In genomic region chr6:15245361-15246216, GRCh38 we compare ENCODE assay signal across 8 cellular contexts. TPM values are rescaled to one million over a fixed set of nuclear protein-coding genes. Genes with fewer than 3 reads are reported as not detected.
A peak's percentile ranks its signal among the peaks of the same experiment; 100 is the strongest.
DNase-seq lines count a peak whose midpoint lies in the region; ATAC-seq and TF ChIP-seq lines count a peak whose summit lies in the region.

JARID2 (plus strand) TSS chr6:15246069; CDS start chr6:15246540, 471 bp downstream.

- no peaks in the 10 kb centered on the region for H3K9me3 ChIP-seq in PC-9 (ENCODE audit: insufficient read depth, low read depth)
- no peaks in the 10 kb centered on the region for H3K9me3 ChIP-seq in mucosa of rectum (ENCODE audit: control insufficient read depth in 2 of 2, low read length in 2 of 2)

- no TSS peak for BruUV-seq in PC-9 (replicated peaks; lab: Mats Ljungman, UMichigan)

- POLR2A ChIA-PET in PC-9 (lab: Charles Lee; ENCODE audit: unreplicated experiment), result interaction anchor here (0.6 to 0.7 kb wide), 4 partner anchors 367 to 1033 kb away, joined by 3 read pairs; no protein-coding TSS in a partner anchor

- no peaks in the 10 kb centered on the region for H3K9me2 ChIP-seq in PC-9 (ENCODE audit: insufficient read depth)

- H2AFZ ChIP-seq in PC-9, result peak within 1 kb of the TSS; percentile 89

- ATAC-seq in GM21717 (IDR thresholded peaks at IDR 0.05; ENCODE audit: unreplicated experiment), result peak; percentile 48

- H3K27ac ChIP-seq in PC-9, result peak within 1 kb of the TSS; percentile 73
- H3K27ac ChIP-seq in mucosa of rectum (ENCODE audit: low read depth in 2 of 2, low read length in 2 of 2), result peak within 1 kb of the TSS; percentile 95 to 96

- H3K79me2 ChIP-seq in PC-9 (ENCODE audit: low read depth), result peaks cover 40% of the 10 kb centered on the region

- intact Hi-C loops in PC-9 (cut with micrococcal nuclease; ENCODE audit: unreplicated experiment), result loop anchor here (1.0 to 5.0 kb wide), 10 partner anchors 97 to 1035 kb away; no protein-coding TSS in a partner anchor

- peaks cover 36% of the 10 kb centered on the region for H3F3A ChIP-seq in PC-9 (ENCODE audit: insufficient read depth, low read depth)

- peak within 1 kb of the TSS; percentile 88 for H3K4me2 ChIP-seq in PC-9

- peak within 1 kb of the TSS; percentile 79 to 96 for H3K9ac ChIP-seq in mucosa of rectum (ENCODE audit: low read depth in 1 of 2, low read length in 2 of 2)

- H3K27me3 ChIP-seq in PC-9 (ENCODE audit: insufficient read depth, low read depth) (no peaks in the 10 kb centered on the region), mucosa of rectum (ENCODE audit: control insufficient read depth in 2 of 2, insufficient read depth in 2 of 2, low read length in 2 of 2) (no peaks in the 10 kb centered on the region)

- H3K4me1 ChIP-seq in PC-9 (replicated peaks; ENCODE audit: insufficient read depth), result peaks cover 35% of the 10 kb centered on the region
- H3K4me1 ChIP-seq in mucosa of rectum (ENCODE audit: control insufficient read depth in 2 of 2, insufficient read depth in 2 of 2, low read length in 2 of 2), result peaks cover 18 to 24% of the 10 kb centered on the region in 2 donors

- DNase-seq in DMS53 (lab: John Stamatoyannopoulos, UW) (peak; percentile 99), KBM-7 (peak; percentile 96), PC-9 (peak; percentile 94 to 97), epithelial cell of proximal tubule (ENCODE audit: low read depth) (no peak)
- peak; percentile 94 for DNase-seq in activated T-cell treated with anti-CD3 and anti-CD28 coated beads, Interleukin-2, amount 50 U/mL, for 1 hour
- DNase-seq in stimulated activated CD8-positive, alpha-beta memory T cell treated with anti-CD3 and anti-CD28 coated beads, Interleukin-4, amount 100 ng/mL, for 4 hours (ENCODE audit: low read depth in 2 of 2, low spot score in 1 of 2), result peak; percentile 87 to 91

- CTCF ChIA-PET in PC-9 (lab: Charles Lee), result no interaction called here

- no peak for TF ChIP-seq CTCF in PC-9 (conservative IDR thresholded peaks at IDR 0.05)
- TF ChIP-seq CTCF in epithelial cell of proximal tubule (conservative IDR thresholded peaks at IDR 0.05; ENCODE audit: low read depth, low read length), result no peak

- H4K20me1 ChIP-seq in PC-9 (ENCODE audit: insufficient read depth), result no peaks in the 10 kb centered on the region; the same call in 1 of the 2 replicates

- H3K36me3 ChIP-seq in PC-9 (ENCODE audit: low read depth) (no peaks in the 10 kb centered on the region), mucosa of rectum (ENCODE audit: control insufficient read depth in 2 of 2, insufficient read depth in 2 of 2, low read length in 2 of 2) (no peaks in the 10 kb centered on the region)

- in situ Hi-C loops in KBM-7 (cut with MboI; ENCODE audit: low pct_unique_long_range_greater_than_20kb, low sequenced_read_pairs), result no loop called here

- H3K4me3 ChIP-seq in PC-9 (peak within 1 kb of the TSS; percentile 93), epithelial cell of proximal tubule (ENCODE audit: low read depth, low read length) (peak within 1 kb of the TSS; percentile 86), mucosa of rectum (ENCODE audit: low read length in 2 of 2) (peak within 1 kb of the TSS; percentile 89 to 90)

RNA-seq across cellular contexts. Expression of gene JARID2, which starts in this region (rescaled TPM):
- total RNA-seq in PC-9 (2021) (31.1 and 35.0 TPM in 2 replicates), epithelial cell of proximal tubule (5.1 and 5.7 TPM in 2 replicates)
